13 cellular contexts compared by ENCODE assay signal in genomic region chr20:5149892-5150225, GRCh38.
"Had no signal": no experiment of that assay in that cellular context is flagged by ENCODE, and none has a peak within 500 bp of the region (broad histone marks: within the 10 kb centered on the region; RNA-seq: fewer than 3 reads in every experiment).

No MANE protein-coding gene starts in this region.

- ATAC-seq: natural killer cell treated with Interleukin-12 subunit alpha and Interleukin-12 subunit beta and Interleukin-15 and Interleukin-18, amount 100 ng/mL, for 72 hours had no signal

- H3K27ac ChIP-seq: prostate gland, SJSA1, suprapubic skin had no signal

- H3K4me3 ChIP-seq: prostate gland, SJSA1, suprapubic skin had no signal

- H3K27me3 ChIP-seq: SJSA1, suprapubic skin had no signal

- H3K9me3 ChIP-seq: prostate gland, SJSA1, suprapubic skin had no signal

- H3K4me1 ChIP-seq: prostate gland had no signal

- H3K36me3 ChIP-seq: prostate gland had no signal

- DNase-seq: activated CD4-positive, alpha-beta T cell treated with anti-CD3 and anti-CD28 coated beads, Interleukin-2, amount 50 U/mL, for 1 hour; activated effector memory CD4-positive, alpha-beta T cell treated with anti-CD3 and anti-CD28 coated beads, Interleukin-2, amount 50 U/mL, for 16 hours; activated T-cell treated with anti-CD3 and anti-CD28 coated beads for 4 hours; hypothalamus; kidney glomerular epithelial cell; nucleus accumbens; stimulated activated CD4-positive, alpha-beta T cell treated with anti-CD3 and anti-CD28 coated beads, Interleukin-2, amount 100 ng/mL, for 48 hours; stimulated activated naive CD4-positive, alpha-beta T cell treated with Interleukin-2 at 50 U/mL for 16 hours; SW 1271 had no signal
